ENCODE assay signal across 12 cellular contexts in genomic region chr7:95279417-95279816, GRCh38. TPM values are rescaled to one million over a fixed set of nuclear protein-coding genes. Genes with fewer than 3 reads are reported as not detected.
"Had no signal": no experiment of that assay in that cellular context is flagged by ENCODE, and none has a peak within 500 bp of the region (broad histone marks: within the 10 kb centered on the region; RNA-seq: fewer than 3 reads in every experiment).

No MANE protein-coding gene starts in this region.

- H3K27ac ChIP-seq: GM23248 had no signal

- H3K27ac Mint-ChIP-seq: GM23338, H9, HFFc6 had no signal

- H2AFZ ChIP-seq: GM23248, GM23338 had no signal

- H3K4me2 ChIP-seq: GM23338 had no signal

- H3K9me3 ChIP-seq: HAP-1 had no signal

- ATAC-seq: GM23338, HCT116 had no signal

- H3K4me1 ChIP-seq: HAP-1 had no signal

- FAIRE-seq: H1, H54 had no signal

- H3K4me3 Mint-ChIP-seq: GM23338, H9, HFFc6 had no signal

- DNase-seq: GM23248, GOT3, H7, H9, HCEC 1CT, HFFc6 had no signal

- H3K9ac ChIP-seq: GM23248 had no signal

- H3K4me3 ChIP-seq: GM23248, GM23338, HAP-1 had no signal

- H3K36me3 ChIP-seq: HAP-1 had no signal

- H3K9me3 Mint-ChIP-seq: GM23338, H9, HFFc6 had no signal

- H3K4me1 Mint-ChIP-seq: GM23338, H9 had no signal

RNA-seq across cellular contexts. Expression of gene PON1, which starts 44.9 kb away (rescaled TPM):
- total RNA-seq: GM23248, H1, H4, H7, HFFc6 had no signal
- polyA plus RNA-seq: GM23248, H1 had no signal
